Comparison of ENCODE assay signal across 32 cellular contexts in genomic region chr6:139306582-139306981, GRCh38. TPM values are rescaled to one million over a fixed set of nuclear protein-coding genes. Genes with fewer than 3 reads are reported as not detected.
"Had no signal": no experiment of that assay in that cellular context is flagged by ENCODE, and none has a peak within 500 bp of the region (broad histone marks: within the 10 kb centered on the region; RNA-seq: fewer than 3 reads in every experiment).

No MANE protein-coding gene starts in this region.

- H3K27me3 Mint-ChIP-seq: activated CD4-positive, alpha-beta memory T cell treated with anti-CD3 and anti-CD28 coated beads for 36 hours; activated naive CD4-positive, alpha-beta T cell treated with anti-CD3 and anti-CD28 coated beads, Interleukin-2, amount 10 ng/mL, durations not matched to agents 7 days and 5 days; activated T-cell treated with anti-CD3 and anti-CD28 coated beads, Interleukin-2, amount 50 U/mL, for 24 hours; central memory CD8-positive, alpha-beta T cell; naive thymus-derived CD4-positive, alpha-beta T cell; T-helper 17 cell had no signal

- H3K27me3 ChIP-seq: brain microvascular endothelial cell, esophagus squamous epithelium, heart right ventricle, right atrium auricular region, suprapubic skin, tibial nerve had no signal

- H3K4me1 ChIP-seq: right atrium auricular region, suprapubic skin had no signal

- ATAC-seq: heart right ventricle; naive thymus-derived CD4-positive, alpha-beta T cell; T-helper 17 cell had no signal

- H3K4me3 Mint-ChIP-seq: activated CD4-positive, alpha-beta memory T cell treated with anti-CD3 and anti-CD28 coated beads for 36 hours; activated naive CD4-positive, alpha-beta T cell treated with anti-CD3 and anti-CD28 coated beads, Interleukin-2, amount 10 ng/mL, durations not matched to agents 7 days and 5 days; activated naive CD8-positive, alpha-beta T cell treated with anti-CD3 and anti-CD28 coated beads, Interleukin-2, amount 10 ng/mL, durations not matched to agents 7 days and 5 days; activated T-cell treated with anti-CD3 and anti-CD28 coated beads, Interleukin-2, amount 50 U/mL, for 24 hours; central memory CD8-positive, alpha-beta T cell; mesothelial cell of epicardium; naive thymus-derived CD4-positive, alpha-beta T cell; T-helper 17 cell had no signal

- H3K4me3 ChIP-seq: esophagus squamous epithelium, heart right ventricle, left ventricle myocardium inferior, lung, right atrium auricular region, smooth muscle cell, suprapubic skin, tibial nerve had no signal

- H3K4me1 Mint-ChIP-seq: activated naive CD8-positive, alpha-beta T cell treated with anti-CD3 and anti-CD28 coated beads, Interleukin-2, amount 10 ng/mL, durations not matched to agents 7 days and 5 days had no signal

- H3K9me3 Mint-ChIP-seq: activated CD4-positive, alpha-beta memory T cell treated with anti-CD3 and anti-CD28 coated beads for 36 hours; activated naive CD4-positive, alpha-beta T cell treated with anti-CD3 and anti-CD28 coated beads, Interleukin-2, amount 10 ng/mL, durations not matched to agents 7 days and 5 days; activated T-cell treated with anti-CD3 and anti-CD28 coated beads, Interleukin-2, amount 50 U/mL, for 24 hours; central memory CD8-positive, alpha-beta T cell; mesothelial cell of epicardium had no signal

- H3K9me3 ChIP-seq: esophagus squamous epithelium, heart right ventricle, left ventricle myocardium inferior, right atrium auricular region, suprapubic skin, tibial nerve had no signal

- H3K27ac ChIP-seq: brain microvascular endothelial cell, epithelial cell of prostate, esophagus squamous epithelium, heart right ventricle, left ventricle myocardium inferior, right atrium auricular region, suprapubic skin, tibial nerve had no signal

- DNase-seq: activated CD4-positive, alpha-beta memory T cell treated with anti-CD3 and anti-CD28 coated beads for 36 hours; activated CD4-positive, alpha-beta T cell treated with anti-CD3 and anti-CD28 coated beads for 4 hours; activated CD4-positive, CD25-positive, alpha-beta regulatory T cell; activated CD8-positive, alpha-beta memory T cell treated with anti-CD3 and anti-CD28 coated beads, Interleukin-2, amount 50 U/mL, for 48 hours; activated gamma-delta T cell; activated naive CD4-positive, alpha-beta T cell treated with anti-CD3 and anti-CD28 coated beads, Interleukin-2, amount 10 ng/mL, durations not matched to agents 7 days and 5 days; activated naive CD8-positive, alpha-beta T cell treated with anti-CD3 and anti-CD28 coated beads, Interleukin-2, amount 10 ng/mL, durations not matched to agents 7 days and 5 days; activated T-cell treated with anti-CD3 and anti-CD28 coated beads, Interleukin-2, amount 50 U/mL, for 24 hours; amniotic stem cell; brain microvascular endothelial cell; dermis blood vessel endothelial cell; effector CD4-positive, alpha-beta T cell; esophagus squamous epithelium; foreskin melanocyte; heart right ventricle; kidney glomerular epithelial cell; left ventricle myocardium inferior; naive thymus-derived CD4-positive, alpha-beta T cell; stimulated activated CD4-positive, alpha-beta T cell treated with anti-CD3 and anti-CD28 coated beads, Interleukin-1b, Interleukin-23, amount 100 ng/mL, for 48 hours; stimulated activated CD4-positive, alpha-beta T cell treated with anti-CD3 and anti-CD28 coated beads, Interleukin-4, amount 100 ng/mL, for 4 hours; stimulated activated CD8-positive, alpha-beta memory T cell treated with anti-CD3 and anti-CD28 coated beads, Interleukin-4, amount 100 ng/mL, for 48 hours; stimulated activated naive CD4-positive, alpha-beta T cell; T-helper 17 cell; T1000 had no signal

- H3K27ac Mint-ChIP-seq: activated CD4-positive, alpha-beta memory T cell treated with anti-CD3 and anti-CD28 coated beads for 36 hours; activated naive CD4-positive, alpha-beta T cell treated with anti-CD3 and anti-CD28 coated beads, Interleukin-2, amount 10 ng/mL, durations not matched to agents 7 days and 5 days; activated naive CD8-positive, alpha-beta T cell treated with anti-CD3 and anti-CD28 coated beads, Interleukin-2, amount 10 ng/mL, durations not matched to agents 7 days and 5 days; activated T-cell treated with anti-CD3 and anti-CD28 coated beads, Interleukin-2, amount 50 U/mL, for 24 hours; mesothelial cell of epicardium; T-helper 17 cell had no signal

- H3K36me3 Mint-ChIP-seq: activated CD4-positive, alpha-beta memory T cell treated with anti-CD3 and anti-CD28 coated beads for 36 hours; activated naive CD4-positive, alpha-beta T cell treated with anti-CD3 and anti-CD28 coated beads, Interleukin-2, amount 10 ng/mL, durations not matched to agents 7 days and 5 days; mesothelial cell of epicardium had no signal

- H3K36me3 ChIP-seq: brain microvascular endothelial cell, esophagus squamous epithelium, heart right ventricle, left ventricle myocardium inferior, right atrium auricular region, suprapubic skin, tibial nerve had no signal

RNA-seq across cellular contexts. Expression of gene TXLNB, which starts 14.8 kb away (rescaled TPM):
- total RNA-seq: smooth muscle cell had no signal
- polyA plus RNA-seq: smooth muscle cell had no signal
